Comparison of ENCODE assay signal across 21 cellular contexts in the genomic region with DNA sequence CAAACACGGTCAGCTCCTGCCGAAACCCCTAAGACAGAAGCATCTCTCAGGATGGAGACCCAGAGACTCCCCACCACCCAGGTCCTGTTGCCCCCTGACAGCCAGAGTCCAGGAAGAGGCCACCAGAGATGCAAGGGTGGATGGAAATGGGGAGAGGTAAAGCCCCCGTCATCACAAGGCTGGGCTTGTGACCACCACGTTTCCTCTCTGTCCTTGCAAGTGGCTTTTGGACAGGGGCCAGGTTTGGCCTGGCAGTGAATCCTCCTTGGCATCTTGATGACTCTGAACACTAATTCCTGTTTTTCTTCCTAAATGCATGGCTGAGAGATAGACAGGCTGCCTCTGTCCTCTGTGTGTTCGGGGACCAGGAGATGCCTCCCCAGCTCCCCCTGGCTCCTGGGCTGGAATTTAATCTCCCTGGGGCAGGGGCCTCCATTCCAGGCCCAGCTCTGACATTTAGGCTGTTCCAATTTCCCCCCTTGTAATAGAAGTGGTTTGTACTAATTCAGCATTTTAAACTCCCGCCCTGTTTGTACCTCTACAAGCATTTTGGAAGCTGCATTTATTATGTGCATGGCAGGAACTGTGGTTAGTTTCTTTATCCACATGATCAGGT.
"Had no signal": no experiment of that assay in that cellular context is flagged by ENCODE, and none has a peak within 500 bp of the region (broad histone marks: within the 10 kb centered on the region; RNA-seq: fewer than 3 reads in every experiment).

No MANE protein-coding gene starts in this region.

- H3K36me3 Mint-ChIP-seq: activated naive CD4-positive, alpha-beta T cell treated with anti-CD3 and anti-CD28 coated beads, Interleukin-2, amount 50 U/mL, for 72 hours; mesothelial cell of epicardium had no signal

- H3K27ac Mint-ChIP-seq: activated naive CD4-positive, alpha-beta T cell treated with anti-CD3 and anti-CD28 coated beads, Interleukin-2, amount 50 U/mL, for 72 hours; dendritic cell treated with granulocyte-macrophage colony-stimulating factor and Interleukin-4, amounts not matched to agents 40 ng/mL and 50 ng/mL, for 4 days; mesothelial cell of epicardium; nephron; progenitor cell of endocrine pancreas; T-helper 1 cell treated with Interleukin-12 subunit alpha and Interleukin-12 subunit beta and Interleukin-4 antibody, amounts not matched to agents 30 μg/mL and 1 μg/mL, for 36 hours had no signal

- H3K4me2 ChIP-seq: hepatocyte had no signal

- DNase-seq: activated CD4-positive, alpha-beta T cell treated with anti-CD3 and anti-CD28 coated beads for 1 hour; activated CD4-positive, alpha-beta T cell treated with anti-CD3 and anti-CD28 coated beads, Interleukin-2, amount 50 U/mL, for 4 hours; activated gamma-delta T cell treated with Interleukin-2 at 50 U/mL for 16 hours; effector CD8-positive, alpha-beta T cell; esophagus squamous epithelium; islet precursor cell; left colon; occipital lobe; stimulated activated CD4-positive, alpha-beta T cell treated with anti-CD3 and anti-CD28 coated beads, Interleukin-12 subunit alpha, Interleukin-12 subunit beta, amount 100 ng/mL, for 4 hours; stimulated activated CD4-positive, alpha-beta T cell treated with anti-CD3 and anti-CD28 coated beads, Interleukin-1b, Interleukin-23, amount 100 ng/mL, for 48 hours; stimulated activated CD8-positive, alpha-beta memory T cell treated with anti-CD3 and anti-CD28 coated beads, Interleukin-4, amount 100 ng/mL, for 48 hours; stimulated activated naive CD4-positive, alpha-beta T cell treated with Interleukin-2 at 50 U/mL for 16 hours had no signal

- H3K4me3 ChIP-seq: esophagus squamous epithelium, hepatocyte, lung, tibial nerve had no signal

- H2AFZ ChIP-seq: hepatocyte had no signal

- H3K4me1 Mint-ChIP-seq: mesothelial cell of epicardium had no signal

- H3K9me3 Mint-ChIP-seq: activated naive CD4-positive, alpha-beta T cell treated with anti-CD3 and anti-CD28 coated beads, Interleukin-2, amount 50 U/mL, for 72 hours; dendritic cell treated with granulocyte-macrophage colony-stimulating factor and Interleukin-4, amounts not matched to agents 40 ng/mL and 50 ng/mL, for 4 days; mesothelial cell of epicardium; nephron; T-helper 1 cell treated with Interleukin-12 subunit alpha and Interleukin-12 subunit beta and Interleukin-4 antibody, amounts not matched to agents 30 μg/mL and 1 μg/mL, for 36 hours had no signal

- H3K4me3 Mint-ChIP-seq: dendritic cell treated with granulocyte-macrophage colony-stimulating factor and Interleukin-4, amounts not matched to agents 40 ng/mL and 50 ng/mL, for 4 days; mesothelial cell of epicardium; nephron; T-helper 1 cell treated with Interleukin-12 subunit alpha and Interleukin-12 subunit beta and Interleukin-4 antibody, amounts not matched to agents 30 μg/mL and 1 μg/mL, for 36 hours had no signal

- H3K79me2 ChIP-seq: hepatocyte had no signal

- H3K4me1 ChIP-seq: esophagus squamous epithelium, tibial nerve had no signal

- H3K36me3 ChIP-seq: esophagus squamous epithelium, tibial nerve had no signal

- H3K9me3 ChIP-seq: esophagus squamous epithelium had no signal

- H3K27me3 ChIP-seq: hepatocyte, tibial nerve had no signal

- H3K27ac ChIP-seq: esophagus squamous epithelium, hepatocyte, tibial nerve had no signal

- H3K27me3 Mint-ChIP-seq: dendritic cell treated with granulocyte-macrophage colony-stimulating factor and Interleukin-4, amounts not matched to agents 40 ng/mL and 50 ng/mL, for 4 days had no signal
